In genomic region chr9:108478871-108479332, GRCh38 we compare ENCODE assay signal across 8 cellular contexts.
DNase-seq lines count a peak whose midpoint lies in the region; ATAC-seq and TF ChIP-seq lines count a peak whose summit lies in the region.

No MANE protein-coding gene starts in this region.

- 23 to 55% methylated on average over 3 of the region's 3 CpGs for WGBS in esophagus, 2 donors

- no peak for TF ChIP-seq POLR2A in vagina (IDR thresholded peaks at IDR 0.05)

- no peak for TF ChIP-seq CTCF in AG09319 (IDR thresholded peaks at IDR 0.05; ENCODE audit: low read depth, low read length)
- TF ChIP-seq CTCF in vagina (IDR thresholded peaks at IDR 0.05), result no peak

- intact Hi-C loops in vagina (cut with DNase I) (no loop called here), posterior cingulate gyrus (cut with DNase I) (no loop called here)

- DNase-seq in AG09319 (ENCODE audit: extremely low read depth, low read depth) (peak; percentile 43), vagina (ENCODE audit: extremely low spot score in 2 of 2) (no peak), NCI-H510A (lab: John Stamatoyannopoulos, UW) (no peak), NCI-H774 (lab: John Stamatoyannopoulos, UW) (no peak), posterior cingulate gyrus (no peak)

- no peaks in the 10 kb centered on the region for H3K27me3 ChIP-seq in esophagus (ENCODE audit: control insufficient read depth in 1 of 2, insufficient read depth in 2 of 2, low read length in 2 of 2)
- no peaks in the 10 kb centered on the region for H3K27me3 ChIP-seq in vagina

- H3K9me3 ChIP-seq in esophagus (ENCODE audit: control insufficient read depth in 2 of 2, insufficient read depth in 1 of 2, low read depth in 1 of 2, low read length in 1 of 2) (no peaks in the 10 kb centered on the region), vagina (no peaks in the 10 kb centered on the region)

- H3K27ac ChIP-seq in esophagus (ENCODE audit: low read depth in 2 of 2, low read length in 1 of 2), result peak overlapping the region; percentile 89 to 97
- H3K27ac ChIP-seq in vagina, result peak overlapping the region; percentile 78

- ATAC-seq in GM21381 (IDR thresholded peaks at IDR 0.05; ENCODE audit: unreplicated experiment) (peak; percentile 85), HG03520 (IDR thresholded peaks at IDR 0.05; ENCODE audit: unreplicated experiment) (peak; percentile 89)

- H3K4me1 ChIP-seq in esophagus (ENCODE audit: control insufficient read depth in 2 of 2, insufficient read depth in 2 of 2, low read length in 1 of 2), result peaks cover 0 to 9% of the 10 kb centered on the region in 2 donors
- peaks cover 56% of the 10 kb centered on the region for H3K4me1 ChIP-seq in vagina

- H3K4me3 ChIP-seq in esophagus (ENCODE audit: low read depth in 1 of 2, low read length in 2 of 2), result no peak overlapping the region
- no peak overlapping the region for H3K4me3 ChIP-seq in vagina

- H3K36me3 ChIP-seq in esophagus (ENCODE audit: control insufficient read depth in 2 of 2, insufficient read depth in 2 of 2, low read length in 1 of 2) (no peaks in the 10 kb centered on the region), vagina (no peaks in the 10 kb centered on the region)
